Comparison of ENCODE assay signal across 11 cellular contexts in genomic region chr1:161848676-161849075, GRCh38.
"Had no signal": no experiment of that assay in that cellular context is flagged by ENCODE, and none has a peak within 500 bp of the region (broad histone marks: within the 10 kb centered on the region; RNA-seq: fewer than 3 reads in every experiment).

No MANE protein-coding gene starts in this region.

- H3K4me1 Mint-ChIP-seq: stimulated activated memory B cell treated with anti-CD40 and anti-IgM and Interleukin-4, amounts not matched to agents 10 μg/mL and 1 μg/mL and 100 μg/mL, for 72 hours had no signal

- H3K9me3 Mint-ChIP-seq: stimulated activated memory B cell treated with anti-CD40 and anti-IgM and Interleukin-4, amounts not matched to agents 10 μg/mL and 1 μg/mL and 100 μg/mL, for 72 hours had no signal

- H3K27ac ChIP-seq: brain microvascular endothelial cell, esophagus muscularis mucosa, parathyroid adenoma, tibial artery, vagina had no signal

- DNase-seq: activated effector memory CD4-positive, alpha-beta T cell treated with anti-CD3 and anti-CD28 coated beads, Interleukin-2, amount 50 U/mL, for 16 hours; brain microvascular endothelial cell; midbrain; tibial artery had no signal

- H3K79me2 ChIP-seq: parathyroid adenoma had no signal

- H3K27me3 ChIP-seq: brain microvascular endothelial cell, esophagus muscularis mucosa, tibial artery, vagina had no signal

- H3K4me1 ChIP-seq: parathyroid adenoma, tibial artery, vagina had no signal

- H3K27ac Mint-ChIP-seq: activated naive CD8-positive, alpha-beta T cell; stimulated activated memory B cell treated with anti-CD40 and anti-IgM and Interleukin-4, amounts not matched to agents 10 μg/mL and 1 μg/mL and 100 μg/mL, for 72 hours had no signal

- H3K4me3 ChIP-seq: esophagus muscularis mucosa, smooth muscle cell, tibial artery, vagina had no signal

- H3K4me3 Mint-ChIP-seq: activated naive CD8-positive, alpha-beta T cell; stimulated activated memory B cell treated with anti-CD40 and anti-IgM and Interleukin-4, amounts not matched to agents 10 μg/mL and 1 μg/mL and 100 μg/mL, for 72 hours had no signal

- H3K27me3 Mint-ChIP-seq: activated naive CD8-positive, alpha-beta T cell; stimulated activated memory B cell treated with anti-CD40 and anti-IgM and Interleukin-4, amounts not matched to agents 10 μg/mL and 1 μg/mL and 100 μg/mL, for 72 hours had no signal

- ATAC-seq: activated CD4-positive, CD25-positive, alpha-beta regulatory T cell treated with anti-CD3 and anti-CD28 coated beads, Interleukin-2, amount 50 U/mL, for 24 hours; stimulated activated memory B cell treated with anti-CD40 and anti-IgM and Interleukin-4, amounts not matched to agents 10 μg/mL and 1 μg/mL and 100 μg/mL, for 72 hours had no signal

- H3K9ac ChIP-seq: parathyroid adenoma had no signal

- H2AFZ ChIP-seq: parathyroid adenoma had no signal

- H3K4me2 ChIP-seq: smooth muscle cell had no signal

- H3K9me3 ChIP-seq: esophagus muscularis mucosa, tibial artery, vagina had no signal
